ENCODE assay signal across 19 cellular contexts in genomic region chr17:18100616-18101015, GRCh38. TPM values are rescaled to one million over a fixed set of nuclear protein-coding genes. Genes with fewer than 3 reads are reported as not detected.
DNase-seq lines count a peak whose midpoint lies in the region; ATAC-seq and TF ChIP-seq lines count a peak whose summit lies in the region.
"Had no signal": no experiment of that assay in that cellular context is flagged by ENCODE, and none has a peak within 500 bp of the region (broad histone marks: within the 10 kb centered on the region; RNA-seq: fewer than 3 reads in every experiment).

No MANE protein-coding gene starts in this region.

- no peak overlapping the region for H3K4ac ChIP-seq in neuronal stem cell (ENCODE audit: low read length)

- peaks cover 52% of the 10 kb centered on the region for H3K36me3 ChIP-seq in right atrium auricular region
- peaks cover 53 to 84% of the 10 kb centered on the region in 2 donors for H3K36me3 ChIP-seq in neuronal stem cell (replicated peaks in 1 of 2; ENCODE audit: control insufficient read depth in 2 of 2, insufficient read depth in 2 of 2, low read length in 2 of 2)
- peaks cover 23 to 96% (median 89%) of the 10 kb centered on the region in 4 donors for H3K36me3 ChIP-seq in esophagus muscularis mucosa
- peaks cover 67% of the 10 kb centered on the region for H3K36me3 ChIP-seq in upper lobe of right lung
- H3K36me3 ChIP-seq: BE2C had no signal

- H4K8ac ChIP-seq in neuronal stem cell (ENCODE audit: low read depth, low read length): no peak overlapping the region

- H3K4me2 ChIP-seq in neuronal stem cell (ENCODE audit: insufficient read depth, low read length, poor library complexity, severe bottlenecking): no peak overlapping the region

- no peak overlapping the region for H3K27ac Mint-ChIP-seq in activated CD4-positive, alpha-beta T cell treated with anti-CD3 and anti-CD28 coated beads for 36 hours
- H3K27ac Mint-ChIP-seq: CD4-positive, alpha-beta T cell; CD8-positive, alpha-beta T cell had no signal

- no peak for TF ChIP-seq POLR2A in esophagus muscularis mucosa (IDR thresholded peaks at IDR 0.05; ENCODE audit: low read depth)

- peaks cover 11% of the 10 kb centered on the region for H3K36me3 Mint-ChIP-seq in activated CD4-positive, alpha-beta T cell treated with anti-CD3 and anti-CD28 coated beads for 36 hours (ENCODE audit: low read depth)

- peak overlapping the region; percentile 76 for H3K23ac ChIP-seq in neuronal stem cell (ENCODE audit: low read depth, low read length, poor library complexity)

- ATAC-seq in Right ventricle myocardium inferior (no peak), upper lobe of right lung (no peak)
- no peak for ATAC-seq in activated CD4-positive, alpha-beta T cell treated with anti-CD3 and anti-CD28 coated beads for 36 hours
- ATAC-seq: CD8-positive, alpha-beta T cell; GM12878 had no signal

- CTCF ChIA-PET in activated CD4-positive, alpha-beta T cell treated with anti-CD3 and anti-CD28 coated beads for 36 hours (lab: Charles Lee): no interaction called here

- H3K4me3 Mint-ChIP-seq in activated CD4-positive, alpha-beta T cell treated with anti-CD3 and anti-CD28 coated beads for 36 hours: no peak overlapping the region
- H3K4me3 Mint-ChIP-seq: CD4-positive, alpha-beta T cell; CD8-positive, alpha-beta T cell had no signal

- H3K4me1 Mint-ChIP-seq in activated CD4-positive, alpha-beta T cell treated with anti-CD3 and anti-CD28 coated beads for 36 hours: no peaks in the 10 kb centered on the region

- no peak overlapping the region for H2BK12ac ChIP-seq in neuronal stem cell (ENCODE audit: low read length)

- H2BK15ac ChIP-seq in neuronal stem cell (ENCODE audit: low read length): no peak overlapping the region

- no peak overlapping the region for H2AFZ ChIP-seq in neuronal stem cell (ENCODE audit: low read length)

- H3K9ac ChIP-seq in neuronal stem cell (ENCODE audit: low read depth, low read length, poor library complexity): no peak overlapping the region

- H3K27ac ChIP-seq in right atrium auricular region (no peak overlapping the region), neuronal stem cell (replicated peaks; ENCODE audit: low read length) (no peak overlapping the region), esophagus muscularis mucosa (replicated peaks in 1 of 4) (no peak overlapping the region), upper lobe of right lung (no peak overlapping the region)
- H3K27ac ChIP-seq: C4-2B had no signal

- no peak overlapping the region for H2AK5ac ChIP-seq in neuronal stem cell (ENCODE audit: low read depth, low read length)

- H4K91ac ChIP-seq in neuronal stem cell (ENCODE audit: low read depth, low read length, poor library complexity): no peak overlapping the region

- no peaks in the 10 kb centered on the region for H3K9me3 ChIP-seq in right atrium auricular region
- no peaks in the 10 kb centered on the region for H3K9me3 ChIP-seq in neuronal stem cell (replicated peaks in 1 of 2; ENCODE audit: control insufficient read depth in 2 of 2, insufficient read depth in 1 of 2, low read depth in 1 of 2, low read length in 2 of 2)
- H3K9me3 ChIP-seq in esophagus muscularis mucosa: no peaks in the 10 kb centered on the region
- H3K9me3 ChIP-seq in upper lobe of right lung: no peaks in the 10 kb centered on the region
- H3K9me3 ChIP-seq: BE2C; BLaER1 treated with 17β-estradiol and CSF1 and Interleukin-3, amounts not matched to agents 10 nM and 100 nM; Caco-2 had no signal

- H3K18ac ChIP-seq in neuronal stem cell (ENCODE audit: low read length): no peak overlapping the region

- WGBS in neuronal stem cell (ENCODE audit: extremely low coverage in 2 of 2, insufficient read length in 2 of 2, insufficient replicate concordance in 1 of 2), 2 donors: no CpG with 5 or more reads among the region's 10 CpGs
- WGBS in esophagus muscularis mucosa: no CpG with 5 or more reads among the region's 10 CpGs

- in situ Hi-C loops in G401 (cut with HindIII; ENCODE audit: low sequenced_read_pairs): no loop called here

- DNase-seq in Right ventricle myocardium inferior (ENCODE audit: missing footprints) (peak; percentile 13), right atrium auricular region (ENCODE audit: low spot score) (no peak), G401 (ENCODE audit: low spot score) (peak; percentile 34), neuronal stem cell (ENCODE audit: low spot score) (no peak), esophagus muscularis mucosa (ENCODE audit: extremely low spot score) (no peak), upper lobe of right lung (no peak)
- no peak for DNase-seq in activated CD4-positive, alpha-beta T cell treated with anti-CD3 and anti-CD28 coated beads for 36 hours
- DNase-seq: 8988T; ACHN; BE2C; Caco-2; Calu3; CD4-positive, alpha-beta T cell; CD8-positive, alpha-beta T cell; DMS79 treated with DMSO at 0.1 percent for 48 hours; GDM1 had no signal

- H3K4me1 ChIP-seq in right atrium auricular region (no peaks in the 10 kb centered on the region), neuronal stem cell (ENCODE audit: control insufficient read depth in 2 of 2, insufficient read depth in 1 of 2, low read depth in 1 of 2, low read length in 2 of 2) (no peaks in the 10 kb centered on the region), esophagus muscularis mucosa (no peaks in the 10 kb centered on the region), upper lobe of right lung (no peaks in the 10 kb centered on the region)
- H3K4me1 ChIP-seq: BE2C, Caco-2 had no signal

- no peaks in the 10 kb centered on the region for H3K9me3 Mint-ChIP-seq in activated CD4-positive, alpha-beta T cell treated with anti-CD3 and anti-CD28 coated beads for 36 hours (ENCODE audit: low read depth)
- H3K9me3 Mint-ChIP-seq: CD4-positive, alpha-beta T cell; CD8-positive, alpha-beta T cell had no signal

- H3K79me1 ChIP-seq in neuronal stem cell (ENCODE audit: low read depth, low read length): peaks cover 3% of the 10 kb centered on the region

- no peak overlapping the region for H3K4me3 ChIP-seq in right atrium auricular region
- H3K4me3 ChIP-seq in neuronal stem cell (ENCODE audit: low read length in 2 of 2): no peak overlapping the region
- H3K4me3 ChIP-seq in esophagus muscularis mucosa: no peak overlapping the region
- no peak overlapping the region for H3K4me3 ChIP-seq in upper lobe of right lung
- H3K4me3 ChIP-seq: BLaER1 treated with 17β-estradiol and CSF1 and Interleukin-3, amounts not matched to agents 10 nM and 100 nM; GM12878 had no signal

- intact Hi-C loops in Right ventricle myocardium inferior (cut with DNase I): no loop called here
- intact Hi-C loops in esophagus muscularis mucosa (cut with DNase I): no loop called here
- intact Hi-C loops in activated CD4-positive, alpha-beta T cell treated with anti-CD3 and anti-CD28 coated beads for 36 hours (cut with DNase I, micrococcal nuclease): no loop called here
- intact Hi-C loops in upper lobe of right lung (cut with DNase I): no loop called here

- no peak overlapping the region for H2BK120ac ChIP-seq in neuronal stem cell (ENCODE audit: low read depth, low read length)

- peak overlapping the region; percentile 70 for H2BK5ac ChIP-seq in neuronal stem cell (ENCODE audit: low read length)

- no peak for TF ChIP-seq EP300 in esophagus muscularis mucosa (IDR thresholded peaks at IDR 0.05)

- TF ChIP-seq CTCF in right atrium auricular region (IDR thresholded peaks at IDR 0.05): no peak
- TF ChIP-seq CTCF in esophagus muscularis mucosa (IDR thresholded peaks at IDR 0.05): no peak
- no peak for TF ChIP-seq CTCF in upper lobe of right lung (IDR thresholded peaks at IDR 0.05)

- H3K27me3 ChIP-seq in right atrium auricular region (no peaks in the 10 kb centered on the region), neuronal stem cell (ENCODE audit: control insufficient read depth in 3 of 3, insufficient read depth in 3 of 3, low read depth in 1 of 3, low read length in 3 of 3) (no peaks in the 10 kb centered on the region), esophagus muscularis mucosa (no peaks in the 10 kb centered on the region), upper lobe of right lung (no peaks in the 10 kb centered on the region)
- H3K27me3 ChIP-seq: BE2C; BLaER1 treated with 17β-estradiol and CSF1 and Interleukin-3, amounts not matched to agents 10 nM and 100 nM had no signal

- no peak overlapping the region for H3K14ac ChIP-seq in neuronal stem cell (ENCODE audit: low read length)

- POLR2A ChIA-PET in activated CD4-positive, alpha-beta T cell treated with anti-CD3 and anti-CD28 coated beads for 36 hours (lab: Charles Lee): no interaction called here

- H3K27me3 Mint-ChIP-seq in activated CD4-positive, alpha-beta T cell treated with anti-CD3 and anti-CD28 coated beads for 36 hours: no peaks in the 10 kb centered on the region
- H3K27me3 Mint-ChIP-seq: CD4-positive, alpha-beta T cell had no signal

RNA-seq across cellular contexts. Expression of gene MYO15A, which starts 7.9 kb away (rescaled TPM):
- total RNA-seq in Right ventricle myocardium inferior: 0.51 TPM
- total RNA-seq in right atrium auricular region: under 1 TPM in 1 of 2 donors, not detected in 1; 0.20 TPM
- total RNA-seq in G401 (2014; rRNA removed; shearing (Covaris generic)): not detected in 2 replicates
- polyA plus RNA-seq in neuronal stem cell (2013, experiment 1 of 2): 1.3 TPM
- polyA plus RNA-seq in neuronal stem cell (2013, experiment 2 of 2): 1.4 TPM
- total RNA-seq in esophagus muscularis mucosa: under 1 TPM; 0.33 to 0.98 (median 0.61) TPM
- total RNA-seq in activated CD4-positive, alpha-beta T cell treated with anti-CD3 and anti-CD28 coated beads for 36 hours: 1 to 10 TPM; 1.1 to 1.5 TPM
- 2.8 TPM for total RNA-seq in upper lobe of right lung
- total RNA-seq: Caco-2 had no signal

RNA-seq across cellular contexts. Expression of gene DRG2, which starts 12.9 kb away (rescaled TPM):
- total RNA-seq in Right ventricle myocardium inferior (18.8 TPM), right atrium auricular region (10 to 100 TPM; 18.2 to 27.7 TPM), esophagus muscularis mucosa (10 to 100 TPM; 27.4 to 33.8 (median 33.0) TPM), upper lobe of right lung (35.1 TPM)
- total RNA-seq in G401 (2014; rRNA removed; shearing (Covaris generic)): 33.2 and 41.0 TPM in 2 replicates
- polyA plus RNA-seq in neuronal stem cell (2013, experiment 1 of 2): 21.8 TPM
- polyA plus RNA-seq in neuronal stem cell (2013, experiment 2 of 2): 20.9 TPM
- 10 to 100 TPM; 42.5 to 45.6 TPM for total RNA-seq in activated CD4-positive, alpha-beta T cell treated with anti-CD3 and anti-CD28 coated beads for 36 hours

Comparison
In these comparisons a context has a peak if more than half of its experiments do, and no peak if none do; other contexts are left out.
1. DNase-seq: peak in Right ventricle myocardium inferior (single experiment) and G401 (single experiment); none in right atrium auricular region (single experiment), neuronal stem cell (single experiment), esophagus muscularis mucosa (single experiment), activated CD4-positive, alpha-beta T cell treated with anti-CD3 and anti-CD28 coated beads for 36 hours (single experiment) and upper lobe of right lung (single experiment).